Comparison of ENCODE assay signal across 13 cellular contexts in the genomic region with DNA sequence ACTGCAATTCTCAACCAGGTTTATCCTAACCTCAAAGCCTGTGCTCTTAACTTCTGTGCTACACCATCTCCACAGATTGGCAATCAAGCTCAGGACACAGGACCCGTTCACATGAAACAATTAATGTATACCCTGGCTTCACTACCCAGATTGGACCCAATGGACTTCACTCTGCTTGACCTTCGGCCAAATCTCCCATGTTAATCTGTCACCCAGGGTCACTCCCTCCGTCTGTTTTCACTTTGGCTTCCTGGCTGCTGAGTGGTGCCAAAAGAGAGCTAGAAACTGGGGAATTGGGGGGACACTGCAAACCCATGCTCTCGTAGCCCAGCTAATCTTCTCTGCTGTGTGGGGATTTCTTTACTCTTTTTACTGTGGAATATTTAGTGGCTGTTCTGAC.
A peak's percentile ranks its signal among the peaks of the same experiment; 100 is the strongest.
DNase-seq lines count a peak whose midpoint lies in the region; ATAC-seq, FAIRE-seq and TF ChIP-seq lines count a peak whose summit lies in the region.
"Had no signal": no experiment of that assay in that cellular context is flagged by ENCODE, and none has a peak within 500 bp of the region (broad histone marks: within the 10 kb centered on the region; RNA-seq: fewer than 3 reads in every experiment).

No MANE protein-coding gene starts in this region.

- H3K4me1 ChIP-seq in K562 (replicated peaks in 1 of 2; ENCODE audit: control insufficient read depth in 2 of 2, insufficient read depth in 2 of 2, low read length in 2 of 2) (no peaks in the 10 kb centered on the region), right lobe of liver (no peaks in the 10 kb centered on the region)
- H3K4me1 ChIP-seq: BLaER1 treated with 17β-estradiol and CSF1 and Interleukin-3, amounts not matched to agents 10 nM and 100 nM; HAP-1 had no signal

- no TSS peak for BruUV-seq in K562 (replicated peaks; lab: Mats Ljungman, UMichigan)

- H3K27me3 ChIP-seq in K562 (ENCODE audit: control insufficient read depth in 2 of 2, insufficient read depth in 2 of 2, low read length in 2 of 2) (no peaks in the 10 kb centered on the region), right lobe of liver (no peaks in the 10 kb centered on the region), dorsolateral prefrontal cortex (no peaks in the 10 kb centered on the region)
- H3K27me3 ChIP-seq: BLaER1 treated with 17β-estradiol and CSF1 and Interleukin-3, amounts not matched to agents 10 nM and 100 nM had no signal

- H3K27ac ChIP-seq in K562 (ENCODE audit: extremely low read depth, low read depth, low read length) (no peak overlapping the region), right lobe of liver (no peak overlapping the region), dorsolateral prefrontal cortex (no peak overlapping the region)
- H3K27ac ChIP-seq: BLaER1 treated with 17β-estradiol and CSF1 and Interleukin-3, amounts not matched to agents 10 nM and 100 nM had no signal

- TF ChIP-seq POLR2A in K562 (conservative IDR thresholded peaks at IDR 0.05) (no peak), right lobe of liver (IDR thresholded peaks at IDR 0.05) (no peak)

- no peak for DNase-seq in K562 (ENCODE audit: extremely low read depth in 1 of 4, low spot score in 3 of 4)
- peak; percentile 19 for DNase-seq in left kidney (ENCODE audit: low read depth, low spot score)
- peak in 2 of 3 donors; percentile 23 to 71 for DNase-seq in right lobe of liver
- DNase-seq in NCI-H2081 treated with DMSO at 0.1 percent for 48 hours (lab: John Stamatoyannopoulos, UW), result no peak
- no peak for DNase-seq in dorsolateral prefrontal cortex
- no peak for DNase-seq in activated effector memory CD4-positive, alpha-beta T cell treated with anti-CD3 and anti-CD28 coated beads, Interleukin-2, amount 50 U/mL, for 16 hours
- DNase-seq: Calu3; CD8-positive, alpha-beta T cell; DMS79 treated with DMSO at 0.1 percent for 48 hours; GF-D8; GOT3 had no signal

- no peak for TF ChIP-seq EP300 in K562 (IDR thresholded peaks at IDR 0.05; ENCODE audit: low read length)

- no peaks in the 10 kb centered on the region for H3K9me3 ChIP-seq in K562 (replicated peaks; ENCODE audit: control insufficient read depth, insufficient read depth, low read depth, low read length)
- no peaks in the 10 kb centered on the region for H3K9me3 ChIP-seq in right lobe of liver
- H3K9me3 ChIP-seq: HAP-1 had no signal

- H4K20me1 ChIP-seq in K562 (replicated peaks; ENCODE audit: control insufficient read depth, insufficient read depth, low read length), result no peaks in the 10 kb centered on the region
- H4K20me1 ChIP-seq: BLaER1 treated with 17β-estradiol and CSF1 and Interleukin-3, amounts not matched to agents 10 nM and 100 nM had no signal

- H3K4me2 ChIP-seq in K562 (ENCODE audit: insufficient read depth, low read length), result no peak overlapping the region
- H3K4me2 ChIP-seq: BLaER1 treated with 17β-estradiol and CSF1 and Interleukin-3, amounts not matched to agents 10 nM and 100 nM had no signal

- no peaks in the 10 kb centered on the region for H3K9me1 ChIP-seq in K562 (ENCODE audit: control insufficient read depth, insufficient read depth, low read length)

- CTCF ChIA-PET in K562 (lab: Yijun Ruan, JAX; ENCODE audit: low intra/inter-chr PET ratio), result no interaction called here

- intact Hi-C loops in K562 (cut with micrococcal nuclease) (no loop called here), right lobe of liver (cut with DNase I) (no loop called here), dorsolateral prefrontal cortex (cut with DNase I) (no loop called here)

- no peak for FAIRE-seq in K562 (lab: Jason Lieb, UNC)

- H3K4me3 ChIP-seq in K562 (no peak overlapping the region), right lobe of liver (no peak overlapping the region), dorsolateral prefrontal cortex (no peak overlapping the region)
- H3K4me3 ChIP-seq: BLaER1 treated with 17β-estradiol and CSF1 and Interleukin-3, amounts not matched to agents 10 nM and 100 nM; HAP-1 had no signal

- in situ Hi-C loops in K562 (cut with MboI), result no loop called here

- TF ChIP-seq CTCF in K562 (IDR thresholded peaks at IDR 0.05 in 2 of 3, conservative IDR thresholded peaks at IDR 0.05 in 1 of 3; ENCODE audit: insufficient read depth in 2 of 3, low read depth in 1 of 3, low read length in 3 of 3) (no peak), right lobe of liver (IDR thresholded peaks at IDR 0.05) (no peak), dorsolateral prefrontal cortex (IDR thresholded peaks at IDR 0.05 in 54 of 56, conservative IDR thresholded peaks at IDR 0.05 in 2 of 56; ENCODE audit: low read depth in 1 of 56, partially characterized antibody in 56 of 56) (no peak)

- no peak for TF ChIP-seq RAD21 in K562 (CRISPR knock-in tag; conservative IDR thresholded peaks at IDR 0.05 in 1 of 2, IDR thresholded peaks at IDR 0.05 in 1 of 2)

- peak overlapping the region; percentile 54; the same call in 1 of the 2 replicates for H2AFZ ChIP-seq in K562 (ENCODE audit: low read depth, low read length)

- H3K79me2 ChIP-seq in K562 (ENCODE audit: control insufficient read depth, insufficient read depth, low read length), result no peaks in the 10 kb centered on the region

- WGBS in K562 (ENCODE audit: insufficient coverage, low coverage, missing lambda C conversion rate), result 12% methylated on average over 4 of the region's 4 CpGs
- WGBS in right lobe of liver (ENCODE audit: insufficient coverage, low coverage, low lambda C conversion rate, missing lambda C conversion rate), result 8% methylated on average over 4 of the region's 4 CpGs

- peak; percentile 67 for ATAC-seq in K562
- peak; percentile 96 to 98 (median 98) for ATAC-seq in right lobe of liver
- ATAC-seq: CD8-positive, alpha-beta T cell had no signal

- H3K36me3 ChIP-seq in K562 (ENCODE audit: control insufficient read depth, insufficient read depth, low read length) (no peaks in the 10 kb centered on the region), right lobe of liver (no peaks in the 10 kb centered on the region)
- H3K36me3 ChIP-seq: BLaER1 treated with 17β-estradiol and CSF1 and Interleukin-3, amounts not matched to agents 10 nM and 100 nM; HAP-1 had no signal

- POLR2A ChIA-PET in K562 (lab: Yijun Ruan, JAX), result no interaction called here

- no peak overlapping the region for H3K9ac ChIP-seq in K562 (ENCODE audit: insufficient read depth in 1 of 2, low read depth in 2 of 2, low read length in 2 of 2)
- H3K9ac ChIP-seq: BLaER1 treated with 17β-estradiol and CSF1 and Interleukin-3, amounts not matched to agents 10 nM and 100 nM had no signal

TF ChIP-seq in K562, 482 proteins besides CTCF, POLR2A, EP300 and RAD21:
- no peak for TF ChIP-seq ARID2 (IDR thresholded peaks at IDR 0.05)
- TF ChIP-seq SNIP1 (IDR thresholded peaks at IDR 0.05; ENCODE audit: low read depth), result no peak
- no peak for TF ChIP-seq FOXA1 (IDR thresholded peaks at IDR 0.05; ENCODE audit: borderline replicate concordance)
- no peak for TF ChIP-seq BACH1 (tag; IDR thresholded peaks at IDR 0.05)
- TF ChIP-seq ZNF76 (CRISPR knock-in tag; IDR thresholded peaks at IDR 0.05; ENCODE audit: borderline replicate concordance), result no peak
- no peak for TF ChIP-seq EZH2 (IDR thresholded peaks at IDR 0.05; ENCODE audit: borderline replicate concordance, low read depth, low read length)
- TF ChIP-seq, protein P1, sequence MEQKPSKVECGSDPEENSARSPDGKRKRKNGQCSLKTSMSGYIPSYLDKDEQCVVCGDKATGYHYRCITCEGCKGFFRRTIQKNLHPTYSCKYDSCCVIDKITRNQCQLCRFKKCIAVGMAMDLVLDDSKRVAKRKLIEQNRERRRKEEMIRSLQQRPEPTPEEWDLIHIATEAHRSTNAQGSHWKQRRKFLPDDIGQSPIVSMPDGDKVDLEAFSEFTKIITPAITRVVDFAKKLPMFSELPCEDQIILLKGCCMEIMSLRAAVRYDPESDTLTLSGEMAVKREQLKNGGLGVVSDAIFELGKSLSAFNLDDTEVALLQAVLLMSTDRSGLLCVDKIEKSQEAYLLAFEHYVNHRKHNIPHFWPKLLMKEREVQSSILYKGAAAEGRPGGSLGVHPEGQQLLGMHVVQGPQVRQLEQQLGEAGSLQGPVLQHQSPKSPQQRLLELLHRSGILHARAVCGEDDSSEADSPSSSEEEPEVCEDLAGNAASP (IDR thresholded peaks at IDR 0.05), result no peak
- TF ChIP-seq SMC3 (conservative IDR thresholded peaks at IDR 0.05; ENCODE audit: insufficient read depth, low read depth, low read length), result no peak
- TF ChIP-seq ZNF212 (CRISPR knock-in tag; IDR thresholded peaks at IDR 0.05), result no peak
- no peak for TF ChIP-seq DMBX1 (CRISPR knock-in tag; IDR thresholded peaks at IDR 0.05; ENCODE audit: borderline replicate concordance)
- no peak for TF ChIP-seq MEIS2 (IDR thresholded peaks at IDR 0.05; ENCODE audit: partially characterized antibody)
TF ChIP-seq in K562: peak in this region for 0.

Comparison
In these comparisons a context has a peak if more than half of its experiments do, and no peak if none do; other contexts are left out.
1. DNase-seq: peak in left kidney (single experiment) and right lobe of liver (2 of 3); none in K562 (0 of 4), NCI-H2081 treated with DMSO at 0.1 percent for 48 hours (single experiment), dorsolateral prefrontal cortex (0 of 10) and activated effector memory CD4-positive, alpha-beta T cell treated with anti-CD3 and anti-CD28 coated beads, Interleukin-2, amount 50 U/mL, for 16 hours (single experiment).